Comparison of ENCODE assay signal across 8 cellular contexts in genomic region chr15:89333959-89334509, GRCh38. TPM values are rescaled to one million over a fixed set of nuclear protein-coding genes. Genes with fewer than 3 reads are reported as not detected.
DNase-seq lines count a peak whose midpoint lies in the region; ATAC-seq, FAIRE-seq and TF ChIP-seq lines count a peak whose summit lies in the region.

No MANE protein-coding gene starts in this region.

- no peak for TF ChIP-seq CTCF in K562 (IDR thresholded peaks at IDR 0.05 in 2 of 3, conservative IDR thresholded peaks at IDR 0.05 in 1 of 3; ENCODE audit: insufficient read depth in 2 of 3, low read depth in 1 of 3, low read length in 3 of 3)

- H4K20me1 ChIP-seq in K562 (replicated peaks; ENCODE audit: control insufficient read depth, insufficient read depth, low read length), result peaks cover 6% of the 10 kb centered on the region

- H3K36me3 Mint-ChIP-seq in memory B cell, result peaks cover 13% of the 10 kb centered on the region

- H2AFZ ChIP-seq in K562 (ENCODE audit: low read depth, low read length), result peak overlapping the region; percentile 91

- no peaks in the 10 kb centered on the region for H3K9me1 ChIP-seq in K562 (ENCODE audit: control insufficient read depth, insufficient read depth, low read length)

- no TSS peak for BruUV-seq in K562 (replicated peaks; lab: Mats Ljungman, UMichigan)

- peaks cover 42% of the 10 kb centered on the region for H3K79me2 ChIP-seq in K562 (ENCODE audit: control insufficient read depth, insufficient read depth, low read length)

- peak overlapping the region; percentile 88 for H3K4me3 ChIP-seq in K562

- no peaks in the 10 kb centered on the region for H3K9me3 ChIP-seq in K562 (replicated peaks; ENCODE audit: control insufficient read depth, insufficient read depth, low read depth, low read length)

- DNase-seq in NCI-H748 (lab: John Stamatoyannopoulos, UW; ENCODE audit: unreplicated experiment) (peak; percentile 57), NCI-H748 treated with DMSO at 0.1 percent for 48 hours (lab: John Stamatoyannopoulos, UW) (no peak), K562 (ENCODE audit: extremely low read depth in 1 of 4, low spot score in 3 of 4) (no peak), memory B cell (ENCODE audit: low spot score in 2 of 2) (no peak), NCI-H446 (lab: John Stamatoyannopoulos, UW) (no peak)

- H3K36me3 ChIP-seq in K562 (ENCODE audit: control insufficient read depth, insufficient read depth, low read length), result peaks cover 46% of the 10 kb centered on the region

- CTCF ChIA-PET in K562 (lab: Yijun Ruan, JAX; ENCODE audit: low intra/inter-chr PET ratio), result interaction anchor here (0.7 kb wide), 1 partner anchor 399 kb away, joined by 4 read pairs; no protein-coding TSS in a partner anchor

- no peak for TF ChIP-seq EP300 in K562 (IDR thresholded peaks at IDR 0.05; ENCODE audit: low read length)

- H3K4me3 Mint-ChIP-seq in memory B cell, result peak overlapping the region; percentile 79

- POLR2A ChIA-PET in K562 (lab: Yijun Ruan, JAX), result interaction anchor here (0.6 to 4.1 kb wide), 7 partner anchors 8 to 302 kb away, joined by 3 to 25 read pairs (median 4); no protein-coding TSS in a partner anchor

- 2% methylated on average over 37 of the region's 43 CpGs for WGBS in K562 (ENCODE audit: insufficient coverage, low coverage, missing lambda C conversion rate)

- in situ Hi-C loops in K562 (cut with MboI), result no loop called here

- peaks cover 29% of the 10 kb centered on the region for H3K4me1 Mint-ChIP-seq in memory B cell

- no peaks in the 10 kb centered on the region for H3K27me3 Mint-ChIP-seq in memory B cell

- peak overlapping the region; percentile 100 for H3K27ac Mint-ChIP-seq in memory B cell

- no peak for TF ChIP-seq POLR2A in K562 (conservative IDR thresholded peaks at IDR 0.05)

- peak; percentile 2 for ATAC-seq in HG03575 (IDR thresholded peaks at IDR 0.05; ENCODE audit: extremely low read depth, insufficient number of reproducible peaks, low FRiP score, unreplicated experiment)
- ATAC-seq in K562, result no peak; the same call in 2 of the 3 replicates
- no peak for ATAC-seq in memory B cell (ENCODE audit: low read depth)
- no peak for ATAC-seq in HG02970 (IDR thresholded peaks at IDR 0.05; ENCODE audit: low FRiP score, unreplicated experiment)
- ATAC-seq in HG03520 (IDR thresholded peaks at IDR 0.05; ENCODE audit: unreplicated experiment), result no peak

- peak overlapping the region; percentile 85 for H3K27ac ChIP-seq in K562 (ENCODE audit: extremely low read depth, low read depth, low read length)

- H3K9me3 Mint-ChIP-seq in memory B cell, result peaks cover 2% of the 10 kb centered on the region

- no peak for FAIRE-seq in K562 (lab: Jason Lieb, UNC)

- no peak for TF ChIP-seq RAD21 in K562 (CRISPR knock-in tag; conservative IDR thresholded peaks at IDR 0.05 in 1 of 2, IDR thresholded peaks at IDR 0.05 in 1 of 2)

- H3K4me1 ChIP-seq in K562 (replicated peaks in 1 of 2; ENCODE audit: control insufficient read depth in 2 of 2, insufficient read depth in 2 of 2, low read length in 2 of 2), result peaks cover 13 to 30% of the 10 kb centered on the region in 2 experiments; a peak in 4 of 5 replicates

- H3K4me2 ChIP-seq in K562 (ENCODE audit: insufficient read depth, low read length), result peak overlapping the region; percentile 92

- H3K9ac ChIP-seq in K562 (ENCODE audit: insufficient read depth in 1 of 2, low read depth in 2 of 2, low read length in 2 of 2), result peak overlapping the region; percentile 91 to 94

- intact Hi-C loops in K562 (cut with micrococcal nuclease), result loop anchor here (2.0 kb wide), 1 partner anchor 21 kb away; no protein-coding TSS in a partner anchor

- H3K27me3 ChIP-seq in K562 (ENCODE audit: control insufficient read depth in 2 of 2, insufficient read depth in 2 of 2, low read length in 2 of 2), result peaks cover 0 to 3% of the 10 kb centered on the region in 2 experiments; a peak in 1 of 5 replicates

TF ChIP-seq in K562, 482 proteins besides CTCF, POLR2A, EP300 and RAD21 (continues in another document):
- TF ChIP-seq ZNF511 (CRISPR knock-in tag; IDR thresholded peaks at IDR 0.05) (0 out of 2 replicates have a peak, but pooled peaks have one; percentile 3), MBD1 (CRISPR knock-in tag; IDR thresholded peaks at IDR 0.05) (no peak), ZHX1 (conservative IDR thresholded peaks at IDR 0.05; ENCODE audit: low read length) (no peak), ZNF436 (CRISPR knock-in tag; IDR thresholded peaks at IDR 0.05) (no peak), ETV1 (tag; conservative IDR thresholded peaks at IDR 0.05; ENCODE audit: low read depth) (no peak)

RNA-seq across cellular contexts. Expression of gene POLG, which starts 0.6 kb away (rescaled TPM):
- 181 and 354 TPM in 2 replicates for total RNA-seq in K562 (2011; cell fraction: chromatin; rRNA removed; ENCODE audit: low replicate concordance)
- 195 and 214 TPM in 2 replicates for total RNA-seq in K562 (2011; cell fraction: nucleolus; rRNA removed)
- 139 and 161 TPM in 2 replicates for total RNA-seq in K562 (2011; cell fraction: nucleoplasm; rRNA removed)
- 63.0 and 68.9 TPM in 2 replicates for total RNA-seq in K562 (2014; rRNA removed)
- 27.0 and 34.6 TPM in 2 replicates for total RNA-seq in K562 (2014; rRNA removed; fragmentation: Illumina TruSeq; extraction: Trizol)
- 38.6 and 39.9 TPM in 2 replicates for total RNA-seq in K562 (2015; rRNA removed; fragmentation: Illumina TruSeq; extraction: Trizol)
- 65.7 and 83.8 TPM in 2 replicates for total RNA-seq in K562 (2021)
- polyA plus RNA-seq in K562 (2011; rRNA removed), result 25.6 and 35.0 TPM in 2 replicates
- 21.0 and 24.8 TPM in 2 replicates for polyA plus RNA-seq in K562 (2011; cell fraction: cytosol; rRNA removed)
- polyA plus RNA-seq in K562 (2011; cell fraction: nucleus; rRNA removed), result 204 and 235 TPM in 2 replicates
- 42.1 and 45.4 TPM in 2 replicates for polyA plus RNA-seq in K562 (2012)
- 40.6 and 43.9 TPM in 2 replicates for polyA plus RNA-seq in K562 (2014; fragmentation: Illumina TruSeq; extraction: Trizol)
- polyA plus RNA-seq in K562 (2014; fragmentation: Nextera tagmentation; extraction: Ambion mirVana), result 10 to 100 TPM; 15.2 to 20.8 TPM
- 47.5 and 51.4 TPM in 2 replicates for polyA plus RNA-seq in K562 (2014; rRNA removed)
- polyA minus RNA-seq in K562 (2011; rRNA and poly(A)+ RNA removed), result 22.7 and 28.2 TPM in 2 replicates
- 24.6 and 37.5 TPM in 2 replicates for polyA minus RNA-seq in K562 (2011; cell fraction: cytosol; rRNA and poly(A)+ RNA removed)
- 104 and 107 TPM in 2 replicates for polyA minus RNA-seq in K562 (2011; cell fraction: nucleus; rRNA and poly(A)+ RNA removed)
